20 cellular contexts compared by ENCODE assay signal in the genomic region with DNA sequence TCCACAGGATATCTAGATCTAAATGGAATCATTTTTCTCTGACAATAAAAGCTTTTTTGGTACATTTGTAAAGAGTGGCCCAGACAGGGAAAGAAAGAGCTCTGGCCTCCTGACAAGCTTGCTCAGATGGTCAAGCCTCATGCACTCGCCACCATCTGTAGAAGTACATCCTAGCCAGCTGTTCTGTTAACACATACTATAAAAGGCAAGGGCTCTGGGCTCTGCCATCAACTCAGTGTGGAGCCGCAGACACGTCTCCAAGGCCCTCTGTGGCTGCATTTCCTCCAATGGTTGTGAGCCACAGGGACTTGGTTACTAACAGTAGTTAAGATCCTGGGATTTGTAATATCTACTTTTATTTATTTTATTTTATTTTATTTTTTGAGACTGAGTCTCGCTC.
DNase-seq lines count a peak whose midpoint lies in the region; ATAC-seq, FAIRE-seq and TF ChIP-seq lines count a peak whose summit lies in the region.
"Had no signal": no experiment of that assay in that cellular context is flagged by ENCODE, and none has a peak within 500 bp of the region (broad histone marks: within the 10 kb centered on the region; RNA-seq: fewer than 3 reads in every experiment).

No MANE protein-coding gene starts in this region.

- no peak for FAIRE-seq in GM19239 (lab: Jason Lieb, UNC)
- FAIRE-seq: G401.6, GM18507 had no signal

- H3K36me3 ChIP-seq in spleen (no peaks in the 10 kb centered on the region), gastrocnemius medialis (no peaks in the 10 kb centered on the region)
- H3K36me3 ChIP-seq: BLaER1, SJCRH30 had no signal

- in situ Hi-C loops in gastrocnemius medialis (cut with MboI; ENCODE audit: low sequenced_read_pairs in 4 of 4) = no loop called here

- H3K27me3 ChIP-seq in spleen (replicated peaks in 1 of 7) = no peaks in the 10 kb centered on the region
- H3K27me3 ChIP-seq in gastrocnemius medialis = no peaks in the 10 kb centered on the region
- H3K27me3 ChIP-seq: BLaER1, SJCRH30 had no signal

- H3K4me3 ChIP-seq in spleen (no peak overlapping the region), gastrocnemius medialis (no peak overlapping the region)
- H3K4me3 ChIP-seq: BLaER1, SJCRH30 had no signal

- peak; percentile 12 for DNase-seq in NCI-H2171 treated with DMSO at 0.1 percent for 48 hours (lab: John Stamatoyannopoulos, UW)
- DNase-seq in NCI-H2171 (lab: John Stamatoyannopoulos, UW) = no peak
- DNase-seq in NCI-H524 treated with DMSO at 0.1 percent for 48 hours (lab: John Stamatoyannopoulos, UW) = peak; percentile 19
- DNase-seq in left ventricle myocardium superior = peak; percentile 33
- DNase-seq in spleen = peak; percentile 20
- no peak for DNase-seq in gastrocnemius medialis
- DNase-seq in NCI-H128 (lab: John Stamatoyannopoulos, UW; ENCODE audit: unreplicated experiment) = no peak
- DNase-seq in GM19239 (ENCODE audit: insufficient read length, low spot score) = no peak
- DNase-seq: ACHN; CD4-positive, alpha-beta memory T cell; MV-4-11; NCI-H1417; NCI-H1694 treated with DMSO at 0.1 percent for 48 hours; NCI-H774; NK-92 treated with Interleukin-12 subunit alpha and Interleukin-12 subunit beta, amount 100 ng/mL, for 24 hours had no signal

- peaks cover 0 to 21% (median 6%) of the 10 kb centered on the region in 6 donors for H3K4me1 ChIP-seq in spleen
- H3K4me1 ChIP-seq in gastrocnemius medialis = no peaks in the 10 kb centered on the region
- H3K4me1 ChIP-seq: SJCRH30 had no signal

- intact Hi-C loops in left ventricle myocardium superior (cut with micrococcal nuclease) = no loop called here
- intact Hi-C loops in spleen (cut with DNase I; ENCODE audit: low total_unique reads) = no loop called here
- intact Hi-C loops in gastrocnemius medialis (cut with DNase I; ENCODE audit: low total_unique reads) = no loop called here

- no peak for TF ChIP-seq POLR2A in spleen (IDR thresholded peaks at IDR 0.05)
- no peak for TF ChIP-seq POLR2A in gastrocnemius medialis (IDR thresholded peaks at IDR 0.05)

- ATAC-seq in left ventricle myocardium superior = peak; percentile 79
- no peak for ATAC-seq in gastrocnemius medialis
- ATAC-seq: Panc1 had no signal

- no peak overlapping the region for H3K27ac ChIP-seq in spleen
- H3K27ac ChIP-seq in gastrocnemius medialis = no peak overlapping the region
- H3K27ac ChIP-seq: BLaER1, SJCRH30 had no signal

- H3K9me3 ChIP-seq in spleen = no peaks in the 10 kb centered on the region
- no peaks in the 10 kb centered on the region for H3K9me3 ChIP-seq in gastrocnemius medialis
- H3K9me3 ChIP-seq: BLaER1, SJCRH30 had no signal

- no peak for TF ChIP-seq CTCF in spleen (IDR thresholded peaks at IDR 0.05 in 8 of 11, conservative IDR thresholded peaks at IDR 0.05 in 3 of 11)
- no peak for TF ChIP-seq CTCF in gastrocnemius medialis (IDR thresholded peaks at IDR 0.05 in 4 of 5, conservative IDR thresholded peaks at IDR 0.05 in 1 of 5)

- 83 to 92% (median 89%) methylated on average over 4 of the region's 4 CpGs for whole genome bisulfite sequencing in spleen, 5 donors

Comparison
In these comparisons a context has a peak if more than half of its experiments do, and no peak if none do; other contexts are left out.
1. DNase-seq: peak in NCI-H2171 treated with DMSO at 0.1 percent for 48 hours (single experiment), NCI-H524 treated with DMSO at 0.1 percent for 48 hours (single experiment), left ventricle myocardium superior (single experiment) and spleen (single experiment); none in NCI-H2171 (single experiment), gastrocnemius medialis (0 of 2), NCI-H128 (single experiment) and GM19239 (single experiment).